28 cellular contexts compared by ENCODE assay signal in the genomic region with DNA sequence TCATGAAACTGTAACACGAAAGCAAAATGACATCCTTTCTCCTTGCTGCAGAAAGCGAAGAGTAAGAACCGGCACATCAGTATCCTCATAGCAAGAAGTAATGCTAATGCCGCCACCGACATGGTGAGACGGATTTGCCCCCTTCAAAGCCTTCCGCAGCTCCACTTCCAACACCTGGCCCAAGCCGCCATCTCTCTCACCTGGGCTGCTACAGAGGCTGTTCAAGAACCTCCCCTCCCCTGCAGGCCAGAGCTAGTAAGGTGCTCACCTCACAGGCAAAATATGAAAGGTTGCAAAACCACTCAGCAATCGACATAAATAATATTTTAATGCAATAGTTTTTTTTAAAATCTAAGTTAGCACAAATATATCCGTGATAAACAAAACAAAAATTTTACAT.
"Had no signal": no experiment of that assay in that cellular context is flagged by ENCODE, and none has a peak within 500 bp of the region (broad histone marks: within the 10 kb centered on the region; RNA-seq: fewer than 3 reads in every experiment).

No MANE protein-coding gene starts in this region.

- H3K27me3 Mint-ChIP-seq: progenitor cell of endocrine pancreas; stimulated activated naive CD8-positive, alpha-beta T cell treated with anti-CD3 and anti-CD28 coated beads, Interleukin-15, amount 100 ng/mL, for 72 hours had no signal

- H3K4me3 Mint-ChIP-seq: immature natural killer cell; mesothelial cell of epicardium; naive B cell; natural killer cell; nephron progenitor cell; stimulated activated memory B cell treated with anti-CD40 and anti-IgM and Interleukin-4, amounts not matched to agents 10 μg/mL and 1 μg/mL and 100 μg/mL, for 72 hours; stimulated activated naive CD8-positive, alpha-beta T cell treated with anti-CD3 and anti-CD28 coated beads, Interleukin-15, amount 100 ng/mL, for 72 hours; type B pancreatic cell had no signal

- H3K27me3 ChIP-seq: left lung, ovary, right atrium auricular region, right lobe of liver, tibial nerve, uterus had no signal

- H3K27ac Mint-ChIP-seq: immature natural killer cell; mesothelial cell of epicardium; naive B cell; natural killer cell; nephron progenitor cell; progenitor cell of endocrine pancreas; stimulated activated memory B cell treated with anti-CD40 and anti-IgM and Interleukin-4, amounts not matched to agents 10 μg/mL and 1 μg/mL and 100 μg/mL, for 72 hours; stimulated activated naive CD8-positive, alpha-beta T cell treated with anti-CD3 and anti-CD28 coated beads, Interleukin-15, amount 100 ng/mL, for 72 hours; type B pancreatic cell had no signal

- ATAC-seq: left colon; left lung; lower lobe of right lung; natural killer cell; right lobe of liver; stimulated activated memory B cell treated with anti-CD40 and anti-IgM and Interleukin-4, amounts not matched to agents 10 μg/mL and 1 μg/mL and 100 μg/mL, for 72 hours; stimulated activated naive CD8-positive, alpha-beta T cell treated with anti-CD3 and anti-CD28 coated beads, Interleukin-15, amount 100 ng/mL, for 72 hours had no signal

- H3K36me3 ChIP-seq: left lung, lower lobe of right lung, ovary, right atrium auricular region, right lobe of liver, tibial nerve, uterus had no signal

- H3K27ac ChIP-seq: left lung, lower lobe of right lung, ovary, right atrium auricular region, right lobe of liver, tibial nerve, uterus had no signal

- H3K4me1 Mint-ChIP-seq: immature natural killer cell; mesothelial cell of epicardium; naive B cell; stimulated activated memory B cell treated with anti-CD40 and anti-IgM and Interleukin-4, amounts not matched to agents 10 μg/mL and 1 μg/mL and 100 μg/mL, for 72 hours; stimulated activated naive CD8-positive, alpha-beta T cell treated with anti-CD3 and anti-CD28 coated beads, Interleukin-15, amount 100 ng/mL, for 72 hours had no signal

- H3K4me1 ChIP-seq: left lung, lower lobe of right lung, right lobe of liver, uterus had no signal

- H3K9me3 ChIP-seq: left lung, lower lobe of right lung, ovary, right atrium auricular region, right lobe of liver, tibial nerve, uterus had no signal

- H3K4me3 ChIP-seq: left lung, lower lobe of right lung, ovary, right atrium auricular region, right lobe of liver, smooth muscle cell, tibial nerve, uterus had no signal

- DNase-seq: hippocampal formation; immature natural killer cell; kidney; left colon; left lung; lower lobe of right lung; mammary epithelial cell; mesendoderm; naive B cell; natural killer cell; nephron progenitor cell; ovary; right lobe of liver; stimulated activated CD4-positive, alpha-beta T cell treated with anti-CD3 and anti-CD28 coated beads, Interleukin-1b, Interleukin-23, amount 100 ng/mL, for 48 hours; stimulated activated CD4-positive, alpha-beta T cell treated with anti-CD3 and anti-CD28 coated beads, Interleukin-2, amount 100 ng/mL, for 48 hours; stimulated activated CD4-positive, alpha-beta T cell treated with anti-CD3 and anti-CD28 coated beads, Interleukin-4, amount 100 ng/mL, for 4 hours; stimulated activated CD8-positive, alpha-beta memory T cell treated with anti-CD3 and anti-CD28 coated beads, Interleukin-4, amount 100 ng/mL, for 48 hours; stimulated activated naive CD4-positive, alpha-beta T cell treated with Interleukin-2 at 50 U/mL for 16 hours; stimulated activated naive CD8-positive, alpha-beta T cell treated with anti-CD3 and anti-CD28 coated beads, Interleukin-15, amount 100 ng/mL, for 72 hours; substantia nigra; uterus had no signal

- H3K9me3 Mint-ChIP-seq: immature natural killer cell, natural killer cell, type B pancreatic cell had no signal

- H3K36me3 Mint-ChIP-seq: immature natural killer cell, mesothelial cell of epicardium, natural killer cell, type B pancreatic cell had no signal
